In the genomic region with DNA sequence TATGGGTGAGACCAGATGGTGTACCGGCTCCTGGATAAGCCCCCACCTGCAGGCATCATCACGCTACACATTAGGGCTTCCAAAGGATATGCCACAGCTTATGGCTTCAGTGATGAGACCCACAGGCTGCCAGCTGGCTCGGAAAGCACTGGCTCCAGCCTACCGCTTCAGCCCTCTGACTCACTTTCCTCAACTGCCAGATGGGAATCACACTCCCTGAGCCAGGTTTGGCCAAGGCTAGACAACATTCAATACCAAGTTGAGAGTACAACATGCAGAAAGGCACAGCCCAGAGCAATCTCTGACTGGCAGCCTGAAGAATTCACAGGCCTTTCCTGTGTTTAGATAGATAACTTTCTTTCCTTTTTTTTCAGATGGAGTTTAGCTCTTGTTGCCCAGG, we compare ENCODE assay signal across 15 cellular contexts. TPM values are rescaled to one million over a fixed set of nuclear protein-coding genes. Genes with fewer than 3 reads are reported as not detected.
A peak's percentile ranks its signal among the peaks of the same experiment; 100 is the strongest.
DNase-seq lines count a peak whose midpoint lies in the region.
"Had no signal": no experiment of that assay in that cellular context is flagged by ENCODE, and none has a peak within 500 bp of the region (broad histone marks: within the 10 kb centered on the region; RNA-seq: fewer than 3 reads in every experiment).

No MANE protein-coding gene starts in this region.

- DNase-seq in Daoy (ENCODE audit: low read depth) = peak; percentile 9
- peak; percentile 82 to 87 for DNase-seq in NCI-H446 (lab: John Stamatoyannopoulos, UW)
- DNase-seq in dermis blood vessel endothelial cell = peak; percentile 73
- DNase-seq in pons (ENCODE audit: low spot score) = peak; percentile 20
- no peak for DNase-seq in stimulated activated naive CD4-positive, alpha-beta T cell treated with Interleukin-2 at 50 U/mL for 16 hours (lab: John Stamatoyannopoulos, UW)
- DNase-seq in NCI-H146 (lab: John Stamatoyannopoulos, UW) = no peak
- DNase-seq in stimulated activated CD4-positive, alpha-beta T cell treated with anti-CD3 and anti-CD28 coated beads, Interleukin-4, amount 100 ng/mL, for 4 hours = no peak
- no peak for DNase-seq in globus pallidus (ENCODE audit: low spot score)
- DNase-seq: activated CD4-positive, alpha-beta memory T cell treated with anti-CD3 and anti-CD28 coated beads for 36 hours; activated naive CD8-positive, alpha-beta T cell treated with anti-CD3 and anti-CD28 coated beads, Interleukin-2, amount 10 ng/mL, durations not matched to agents 7 days and 5 days; activated T-cell treated with anti-CD3 and anti-CD28 coated beads, Interleukin-2, amount 50 U/mL, for 72 hours; Calu3; NCI-H1417 treated with DMSO at 0.1 percent for 48 hours; small intestine; stimulated activated naive CD4-positive, alpha-beta T cell had no signal

RNA-seq across cellular contexts. Expression of a gene that starts 10.3 kb away (rescaled TPM):
- total RNA-seq in Daoy (2014; rRNA removed; shearing (Covaris generic)) = 121 and 144 TPM in 2 replicates
- total RNA-seq in dermis blood vessel endothelial cell = 8.2 and 14.1 TPM in 2 replicates

RNA-seq across cellular contexts. Expression of a gene that starts 37.9 kb away (rescaled TPM):
- total RNA-seq in Daoy (2014; rRNA removed; shearing (Covaris generic)) = 1,877 and 2,346 TPM in 2 replicates
- 1,676 and 1,882 TPM in 2 replicates for total RNA-seq in dermis blood vessel endothelial cell

Comparison
In these comparisons a context has a peak if more than half of its experiments do, and no peak if none do; other contexts are left out.
1. DNase-seq: peak in Daoy (single experiment), NCI-H446 (2 of 2), dermis blood vessel endothelial cell (single experiment) and pons (single experiment); none in stimulated activated naive CD4-positive, alpha-beta T cell treated with Interleukin-2 at 50 U/mL for 16 hours (single experiment), NCI-H146 (single experiment), stimulated activated CD4-positive, alpha-beta T cell treated with anti-CD3 and anti-CD28 coated beads, Interleukin-4, amount 100 ng/mL, for 4 hours (0 of 2) and globus pallidus (single experiment).